Comparison of ENCODE assay signal across 16 cellular contexts in the genomic region with DNA sequence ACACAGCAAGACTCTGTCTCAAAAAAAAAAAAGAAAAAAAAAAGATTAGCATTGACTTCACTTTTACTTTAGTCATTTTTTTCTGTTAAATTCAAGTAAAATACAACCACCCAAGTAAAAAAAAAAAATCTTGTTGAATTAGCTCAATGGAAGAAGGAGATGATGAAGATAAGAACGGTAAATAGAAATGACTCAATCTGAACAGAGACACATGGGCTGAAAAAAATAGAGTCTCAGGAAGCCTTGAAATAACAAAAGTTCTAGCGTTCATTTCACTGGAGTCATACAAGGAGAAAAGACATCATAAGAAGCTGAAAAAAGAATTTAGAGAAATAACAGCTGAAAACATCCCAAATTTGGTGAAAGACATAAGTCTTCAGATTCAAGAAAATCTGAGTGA.
DNase-seq lines count a peak whose midpoint lies in the region; ATAC-seq and TF ChIP-seq lines count a peak whose summit lies in the region.
"Had no signal": no experiment of that assay in that cellular context is flagged by ENCODE, and none has a peak within 500 bp of the region (broad histone marks: within the 10 kb centered on the region; RNA-seq: fewer than 3 reads in every experiment).

No MANE protein-coding gene starts in this region.

- peak overlapping the region; percentile 95 for H3K27ac Mint-ChIP-seq in activated CD4-positive, alpha-beta T cell treated with anti-CD3 and anti-CD28 coated beads, Interleukin-2, amount 10 ng/mL, durations not matched to agents 24 days and 14 days
- peak overlapping the region; percentile 91 for H3K27ac Mint-ChIP-seq in activated CD4-positive, alpha-beta memory T cell treated with anti-CD3 and anti-CD28 coated beads for 36 hours
- H3K27ac Mint-ChIP-seq: H9, IgD-negative memory B cell had no signal

- intact Hi-C loops in activated CD4-positive, alpha-beta T cell treated with anti-CD3 and anti-CD28 coated beads, Interleukin-2, amount 10 ng/mL, durations not matched to agents 24 days and 14 days (cut with micrococcal nuclease) = loop anchor here (2.0 kb wide), 2 partner anchors 75 to 161 kb away; a partner anchor contains a TSS
- intact Hi-C loops in activated CD4-positive, alpha-beta memory T cell treated with anti-CD3 and anti-CD28 coated beads for 36 hours (cut with micrococcal nuclease) = loop anchor here (1.0 to 2.0 kb wide), 2 partner anchors 59 to 75 kb away; a partner anchor contains a TSS

- CTCF ChIA-PET in activated CD4-positive, alpha-beta memory T cell treated with anti-CD3 and anti-CD28 coated beads for 36 hours (lab: Charles Lee) = interaction anchor here (0.6 to 1.3 kb wide), 2 partner anchors 68 to 310 kb away, joined by 3 to 5 read pairs; no protein-coding TSS in a partner anchor

- no peak overlapping the region for H3K4me3 ChIP-seq in foreskin fibroblast (ENCODE audit: low read depth in 1 of 2, low read length in 2 of 2)

- POLR2A ChIA-PET in activated CD4-positive, alpha-beta memory T cell treated with anti-CD3 and anti-CD28 coated beads for 36 hours (lab: Charles Lee) = interaction anchor here (0.6 to 1.2 kb wide), 5 partner anchors 12 to 308 kb away, joined by 3 to 5 read pairs (median 3); a partner anchor contains a TSS

- H3K27me3 Mint-ChIP-seq in activated CD4-positive, alpha-beta T cell treated with anti-CD3 and anti-CD28 coated beads, Interleukin-2, amount 10 ng/mL, durations not matched to agents 24 days and 14 days = no peaks in the 10 kb centered on the region
- no peaks in the 10 kb centered on the region for H3K27me3 Mint-ChIP-seq in activated CD4-positive, alpha-beta memory T cell treated with anti-CD3 and anti-CD28 coated beads for 36 hours
- H3K27me3 Mint-ChIP-seq: IgD-negative memory B cell had no signal

- H3K4me1 Mint-ChIP-seq in activated CD4-positive, alpha-beta T cell treated with anti-CD3 and anti-CD28 coated beads, Interleukin-2, amount 10 ng/mL, durations not matched to agents 24 days and 14 days = peaks cover 14% of the 10 kb centered on the region
- H3K4me1 Mint-ChIP-seq in activated CD4-positive, alpha-beta memory T cell treated with anti-CD3 and anti-CD28 coated beads for 36 hours (ENCODE audit: low read depth) = peaks cover 17% of the 10 kb centered on the region

- DNase-seq in activated CD4-positive, alpha-beta T cell treated with anti-CD3 and anti-CD28 coated beads, Interleukin-2, amount 10 ng/mL, durations not matched to agents 24 days and 14 days = no peak
- no peak for DNase-seq in activated CD4-positive, alpha-beta T cell treated with anti-CD3 and anti-CD28 coated beads, Interleukin-2, amount 50 U/mL, for 1 hour
- DNase-seq in EH (ENCODE audit: low read depth) (peak; percentile 65), dermis blood vessel endothelial cell (peak; percentile 71), NCI-H226 (no peak), foreskin fibroblast (no peak)
- DNase-seq in activated CD4-positive, alpha-beta memory T cell treated with anti-CD3 and anti-CD28 coated beads for 36 hours = no peak
- DNase-seq: C1 segment of cervical spinal cord, DMS 273 treated with DMSO at 0.1 percent for 48 hours, H9, NCI-H1417, NCI-H1930, NCI-H2171 treated with DMSO at 0.1 percent for 48 hours, NCI-H510A had no signal

- H3K9me3 Mint-ChIP-seq in activated CD4-positive, alpha-beta T cell treated with anti-CD3 and anti-CD28 coated beads, Interleukin-2, amount 10 ng/mL, durations not matched to agents 24 days and 14 days = peaks cover 8% of the 10 kb centered on the region
- H3K9me3 Mint-ChIP-seq in activated CD4-positive, alpha-beta memory T cell treated with anti-CD3 and anti-CD28 coated beads for 36 hours = peaks cover 6% of the 10 kb centered on the region
- H3K9me3 Mint-ChIP-seq: IgD-negative memory B cell had no signal

- H3K4me3 Mint-ChIP-seq in activated CD4-positive, alpha-beta T cell treated with anti-CD3 and anti-CD28 coated beads, Interleukin-2, amount 10 ng/mL, durations not matched to agents 24 days and 14 days = peak overlapping the region; percentile 57
- peak overlapping the region; percentile 34 for H3K4me3 Mint-ChIP-seq in activated CD4-positive, alpha-beta memory T cell treated with anti-CD3 and anti-CD28 coated beads for 36 hours
- H3K4me3 Mint-ChIP-seq: H9, IgD-negative memory B cell had no signal

- no peak for TF ChIP-seq CTCF in foreskin fibroblast (IDR thresholded peaks at IDR 0.05; ENCODE audit: low read depth, low read length)

- H3K36me3 Mint-ChIP-seq in activated CD4-positive, alpha-beta T cell treated with anti-CD3 and anti-CD28 coated beads, Interleukin-2, amount 10 ng/mL, durations not matched to agents 24 days and 14 days (ENCODE audit: low read depth) = peaks cover 11% of the 10 kb centered on the region
- H3K36me3 Mint-ChIP-seq in activated CD4-positive, alpha-beta memory T cell treated with anti-CD3 and anti-CD28 coated beads for 36 hours = peaks cover 4% of the 10 kb centered on the region
- H3K36me3 Mint-ChIP-seq: IgD-negative memory B cell had no signal

- no peak for ATAC-seq in GM18502 (IDR thresholded peaks at IDR 0.05; ENCODE audit: poor library complexity, unreplicated experiment)

Comparison
In these comparisons a context has a peak if more than half of its experiments do, and no peak if none do; other contexts are left out.
1. DNase-seq: peak in EH (single experiment) and dermis blood vessel endothelial cell (single experiment); none in activated CD4-positive, alpha-beta T cell treated with anti-CD3 and anti-CD28 coated beads, Interleukin-2, amount 10 ng/mL, durations not matched to agents 24 days and 14 days (single experiment), activated CD4-positive, alpha-beta T cell treated with anti-CD3 and anti-CD28 coated beads, Interleukin-2, amount 50 U/mL, for 1 hour (single experiment), activated CD4-positive, alpha-beta memory T cell treated with anti-CD3 and anti-CD28 coated beads for 36 hours (single experiment), NCI-H226 (single experiment) and foreskin fibroblast (0 of 2).